25 cellular contexts compared by ENCODE assay signal in genomic region chr1:45682942-45683341, GRCh38. TPM values are rescaled to one million over a fixed set of nuclear protein-coding genes. Genes with fewer than 3 reads are reported as not detected.
DNase-seq lines count a peak whose midpoint lies in the region; ATAC-seq and TF ChIP-seq lines count a peak whose summit lies in the region.
"Had no signal": no experiment of that assay in that cellular context is flagged by ENCODE, and none has a peak within 500 bp of the region (broad histone marks: within the 10 kb centered on the region; RNA-seq: fewer than 3 reads in every experiment).

No MANE protein-coding gene starts in this region.

- H3K27me3 Mint-ChIP-seq in T-cell (no peaks in the 10 kb centered on the region), mesothelial cell of epicardium (ENCODE audit: low read depth) (no peaks in the 10 kb centered on the region)
- H3K27me3 Mint-ChIP-seq: activated naive CD4-positive, alpha-beta T cell treated with anti-CD3 and anti-CD28 coated beads, Interleukin-2, amount 10 ng/mL, durations not matched to agents 7 days and 5 days; activated T-cell treated with anti-CD3 and anti-CD28 coated beads, Interleukin-2, amount 50 U/mL, for 24 hours had no signal

- H3K4me3 ChIP-seq in left ventricle myocardium inferior = no peak overlapping the region
- H3K4me3 ChIP-seq: A549, mucosa of descending colon had no signal

- no peak overlapping the region for H3K27ac Mint-ChIP-seq in T-cell
- peak overlapping the region; percentile 69 for H3K27ac Mint-ChIP-seq in mesothelial cell of epicardium
- H3K27ac Mint-ChIP-seq: activated naive CD4-positive, alpha-beta T cell treated with anti-CD3 and anti-CD28 coated beads, Interleukin-2, amount 10 ng/mL, durations not matched to agents 7 days and 5 days; activated T-cell treated with anti-CD3 and anti-CD28 coated beads, Interleukin-2, amount 50 U/mL, for 24 hours had no signal

- DNase-seq in left ventricle myocardium inferior = no peak
- no peak for DNase-seq in left cardiac atrium
- DNase-seq in T-cell = no peak
- DNase-seq in mesothelial cell of epicardium (ENCODE audit: low spot score in 2 of 2, unreplicated experiment in 2 of 2) = no peak
- DNase-seq in putamen (ENCODE audit: low spot score) = no peak
- DNase-seq in NCI-H1417 treated with DMSO at 0.1 percent for 48 hours (lab: John Stamatoyannopoulos, UW) = no peak
- no peak for DNase-seq in stimulated activated CD4-positive, alpha-beta T cell treated with anti-CD3 and anti-CD28 coated beads, Interleukin-15, amount 100 ng/mL, for 24 hours
- no peak for DNase-seq in HuH-7.5 (ENCODE audit: low spot score)
- DNase-seq: activated naive CD4-positive, alpha-beta T cell treated with anti-CD3 and anti-CD28 coated beads, Interleukin-2, amount 10 ng/mL, durations not matched to agents 7 days and 5 days; activated T-cell treated with anti-CD3 and anti-CD28 coated beads, Interleukin-2, amount 50 U/mL, for 24 hours; DMS153; GF-D8; glutamatergic neuron; left ventricle myocardium superior; mucosa of descending colon; NCI-H187; NCI-H345; occipital lobe; right cardiac atrium; RPMI8226 had no signal

- H3K4me1 ChIP-seq in left ventricle myocardium inferior = peaks cover 93% of the 10 kb centered on the region

- H3K27me3 ChIP-seq in left ventricle myocardium inferior (ENCODE audit: low read depth) = no peaks in the 10 kb centered on the region

- ATAC-seq in left cardiac atrium = no peak
- ATAC-seq in T-cell (replicated peaks in 1 of 4) = no peak
- ATAC-seq: A549; activated CD4-positive, CD25-positive, alpha-beta regulatory T cell treated with anti-CD3 and anti-CD28 coated beads, Interleukin-2, amount 50 U/mL, for 24 hours; left ventricle myocardium superior; mucosa of descending colon; right cardiac atrium; SK-N-SH treated with all-trans-retinoic acid at 6 μM for 48 hours had no signal

- no peaks in the 10 kb centered on the region for H3K9me3 ChIP-seq in left ventricle myocardium inferior (replicated peaks)
- H3K9me3 ChIP-seq: A549, mucosa of descending colon had no signal

- POLR2A ChIA-PET in T-cell (lab: Charles Lee) = interaction anchor here (0.5 to 0.7 kb wide), 2 partner anchors 117 to 697 kb away, joined by 3 to 12 read pairs; partner anchors contain the start of gene EIF2B3 (in 1 of the 2)

- H3K9me3 Mint-ChIP-seq in T-cell (no peaks in the 10 kb centered on the region), mesothelial cell of epicardium (no peaks in the 10 kb centered on the region)
- H3K9me3 Mint-ChIP-seq: activated naive CD4-positive, alpha-beta T cell treated with anti-CD3 and anti-CD28 coated beads, Interleukin-2, amount 10 ng/mL, durations not matched to agents 7 days and 5 days; activated T-cell treated with anti-CD3 and anti-CD28 coated beads, Interleukin-2, amount 50 U/mL, for 24 hours had no signal

- peaks cover 71 to 79% (median 77%) of the 10 kb centered on the region in 3 donors for H3K4me1 Mint-ChIP-seq in T-cell
- H3K4me1 Mint-ChIP-seq in mesothelial cell of epicardium = peaks cover 47% of the 10 kb centered on the region

- no peaks in the 10 kb centered on the region for H3K36me3 ChIP-seq in left ventricle myocardium inferior

- TF ChIP-seq CTCF in left ventricle myocardium inferior (IDR thresholded peaks at IDR 0.05; ENCODE audit: borderline replicate concordance) = no peak
- no peak for TF ChIP-seq CTCF in mesothelial cell of epicardium (IDR thresholded peaks at IDR 0.05; ENCODE audit: unreplicated experiment)

- H3K36me3 Mint-ChIP-seq in T-cell = peaks cover 4% of the 10 kb centered on the region
- no peaks in the 10 kb centered on the region for H3K36me3 Mint-ChIP-seq in mesothelial cell of epicardium

- peak overlapping the region; percentile 41 for H3K27ac ChIP-seq in left ventricle myocardium inferior (replicated peaks)
- H3K27ac ChIP-seq: A549, C4-2B, HL-60 had no signal

- intact Hi-C loops in left ventricle myocardium inferior (cut with micrococcal nuclease) = loop anchor here (10.0 kb wide), 1 partner anchor 98 kb away; the partner anchor contains the start of gene NASP
- intact Hi-C loops in left cardiac atrium (cut with DNase I) = no loop called here

- CTCF ChIA-PET in T-cell (lab: Charles Lee) = no interaction called here

- H3K4me3 Mint-ChIP-seq in T-cell (peak overlapping the region in 2 of 3 donors; percentile 21 to 98), mesothelial cell of epicardium (no peak overlapping the region)
- H3K4me3 Mint-ChIP-seq: activated naive CD4-positive, alpha-beta T cell treated with anti-CD3 and anti-CD28 coated beads, Interleukin-2, amount 10 ng/mL, durations not matched to agents 7 days and 5 days; activated T-cell treated with anti-CD3 and anti-CD28 coated beads, Interleukin-2, amount 50 U/mL, for 24 hours had no signal

RNA-seq across cellular contexts. Expression of gene GPBP1L1, which starts 3.4 kb away (rescaled TPM):
- total RNA-seq in left ventricle myocardium inferior (80.7 TPM), left cardiac atrium (10 to 100 TPM; 69.0 to 71.6 TPM), T-cell (100 to 1,000 TPM; 124 to 155 (median 151) TPM), mesothelial cell of epicardium (104 to 122 TPM (median 114 TPM) in 3 replicates)

RNA-seq across cellular contexts. Expression of gene TMEM69, which starts 5.0 kb away (rescaled TPM):
- total RNA-seq in left ventricle myocardium inferior = 23.5 TPM
- total RNA-seq in left cardiac atrium = 10 to 100 TPM; 19.2 to 19.7 TPM
- 10 to 100 TPM; 11.0 to 19.7 (median 16.5) TPM for total RNA-seq in T-cell
- 28.7 to 31.1 TPM (median 30.8 TPM) in 3 replicates for total RNA-seq in mesothelial cell of epicardium

RNA-seq across cellular contexts. Expression of gene CCDC17, which starts 59.1 kb away (rescaled TPM):
- total RNA-seq in left ventricle myocardium inferior = 1.2 TPM
- 1 to 10 TPM in 1 of 2 donors, under 1 TPM in 1; 0.44 to 1.2 TPM for total RNA-seq in left cardiac atrium
- 1 to 10 TPM; 5.9 to 8.6 (median 7.5) TPM for total RNA-seq in T-cell
- total RNA-seq in mesothelial cell of epicardium = 4.5 to 5.6 TPM (median 5.6 TPM) in 3 replicates
